ENCODE assay signal across 1 cellular context in the genomic region with DNA sequence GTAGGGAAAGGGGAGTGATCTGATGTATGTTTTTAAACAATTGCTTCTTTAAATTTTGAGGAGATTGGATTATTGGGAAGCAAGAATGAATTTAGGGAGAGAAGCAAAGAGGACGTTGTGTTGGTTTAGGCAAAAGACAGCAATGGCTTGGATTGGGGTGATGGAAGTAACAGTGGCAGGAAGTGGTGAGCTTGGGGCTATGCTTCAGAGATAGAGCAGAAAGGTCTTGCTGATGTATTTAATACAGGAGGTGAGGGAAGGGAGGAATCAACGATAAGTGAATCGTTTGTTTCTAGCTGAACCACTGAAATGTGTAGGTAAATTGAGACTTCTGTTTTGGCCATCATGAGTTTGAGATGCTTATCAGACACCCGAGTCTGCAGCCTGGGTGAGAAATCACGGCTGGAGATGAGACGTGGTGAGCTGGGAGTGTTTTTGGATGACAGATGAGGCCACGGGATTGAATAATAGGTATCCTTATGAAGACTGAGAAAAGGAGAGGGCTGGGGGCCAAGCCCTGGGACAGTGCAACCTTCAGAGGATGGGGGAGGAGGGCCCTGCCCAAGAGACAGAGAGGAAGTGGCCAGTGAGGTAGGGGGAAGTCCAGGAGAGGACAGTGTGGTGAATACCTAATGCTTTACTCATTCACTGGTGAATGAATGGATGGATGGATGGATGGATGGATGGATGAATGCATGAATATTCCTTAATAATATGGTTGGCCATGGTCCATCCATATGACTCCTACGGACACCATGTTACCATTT.
TF ChIP-seq lines count a peak whose summit lies in the region.

No MANE protein-coding gene starts in this region.

TF ChIP-seq in GM12878, 131 proteins besides CTCF, POLR2A, EP300 and RAD21:
- TF ChIP-seq SPI1 (IDR thresholded peaks at IDR 0.05; ENCODE audit: borderline replicate concordance, insufficient read depth, low read depth, low read length) = peak; percentile 56; the same call in 1 of the 2 replicates
